In genomic region chr14:73245401-73246325, GRCh38 we compare ENCODE assay signal across 8 cellular contexts. TPM values are rescaled to one million over a fixed set of nuclear protein-coding genes. Genes with fewer than 3 reads are reported as not detected.
DNase-seq lines count a peak whose midpoint lies in the region; ATAC-seq, FAIRE-seq and TF ChIP-seq lines count a peak whose summit lies in the region.

No MANE protein-coding gene starts in this region.

- no peak for TF ChIP-seq CTCF in K562 (IDR thresholded peaks at IDR 0.05 in 2 of 3, conservative IDR thresholded peaks at IDR 0.05 in 1 of 3; ENCODE audit: insufficient read depth in 2 of 3, low read depth in 1 of 3, low read length in 3 of 3)

- H3K9me3 ChIP-seq in K562 (replicated peaks; ENCODE audit: control insufficient read depth, insufficient read depth, low read depth, low read length): no peaks in the 10 kb centered on the region

- DNase-seq in T-cell (peak in 31 of 34 experiments; percentile 14 to 54 (median 32)), K562 (ENCODE audit: extremely low read depth in 1 of 4, low spot score in 3 of 4) (peak; percentile 76 to 82 (median 80)), left lobe of liver (ENCODE audit: low spot score) (no peak), NCI-H1048 (lab: John Stamatoyannopoulos, UW) (no peak), HK-2 (ENCODE audit: unreplicated experiment) (no peak)
- peak; percentile 23 to 30 for DNase-seq in stimulated activated CD8-positive, alpha-beta memory T cell treated with anti-CD3 and anti-CD28 coated beads, Interleukin-2, amount 100 ng/mL, for 48 hours (ENCODE audit: low read depth in 2 of 2)

- WGBS in K562 (ENCODE audit: insufficient coverage, low coverage, missing lambda C conversion rate): 13% methylated on average over 21 of the region's 67 CpGs

- ATAC-seq in GM18498 (IDR thresholded peaks at IDR 0.05; ENCODE audit: unreplicated experiment): peak; percentile 51
- peak; percentile 43 for ATAC-seq in HG03097 (IDR thresholded peaks at IDR 0.05; ENCODE audit: low FRiP score, unreplicated experiment)
- peak; percentile 75 to 91 (median 88) for ATAC-seq in T-cell (replicated peaks in 1 of 4)
- peak; percentile 90 for ATAC-seq in K562
- ATAC-seq in left lobe of liver: peak; percentile 76

- peak overlapping the region; percentile 94 for H3K4me2 ChIP-seq in K562 (ENCODE audit: insufficient read depth, low read length)

- no peaks in the 10 kb centered on the region for H4K20me1 ChIP-seq in K562 (replicated peaks; ENCODE audit: control insufficient read depth, insufficient read depth, low read length)

- H3K4me3 Mint-ChIP-seq in T-cell: peak overlapping the region; percentile 73 to 85 (median 74)

- peak; percentile 54; the same call in 1 of the 2 replicates for TF ChIP-seq POLR2A in K562 (conservative IDR thresholded peaks at IDR 0.05)

- H3K27me3 Mint-ChIP-seq in T-cell: peaks cover 25 to 43% of the 10 kb centered on the region in 2 donors

- intact Hi-C loops in K562 (cut with micrococcal nuclease): no loop called here

- TF ChIP-seq RAD21 in K562 (CRISPR knock-in tag; conservative IDR thresholded peaks at IDR 0.05 in 1 of 2, IDR thresholded peaks at IDR 0.05 in 1 of 2): no peak

- peaks cover 9 to 21% of the 10 kb centered on the region in 2 experiments; a peak in 4 of 5 replicates for H3K4me1 ChIP-seq in K562 (replicated peaks in 1 of 2; ENCODE audit: control insufficient read depth in 2 of 2, insufficient read depth in 2 of 2, low read length in 2 of 2)

- H3K4me3 ChIP-seq in K562: peak overlapping the region; percentile 58

- peaks cover 2 to 25% of the 10 kb centered on the region in 2 experiments; a peak in 3 of 5 replicates for H3K27me3 ChIP-seq in K562 (ENCODE audit: control insufficient read depth in 2 of 2, insufficient read depth in 2 of 2, low read length in 2 of 2)

- H3K36me3 Mint-ChIP-seq in T-cell: no peaks in the 10 kb centered on the region

- H3K27ac ChIP-seq in K562 (ENCODE audit: extremely low read depth, low read depth, low read length): no peak overlapping the region

- H3K36me3 ChIP-seq in K562 (ENCODE audit: control insufficient read depth, insufficient read depth, low read length): no peaks in the 10 kb centered on the region

- no peak for TF ChIP-seq EP300 in K562 (IDR thresholded peaks at IDR 0.05; ENCODE audit: low read length)

- no peaks in the 10 kb centered on the region for H3K9me3 Mint-ChIP-seq in T-cell

- H3K9me1 ChIP-seq in K562 (ENCODE audit: control insufficient read depth, insufficient read depth, low read length): no peaks in the 10 kb centered on the region

- H2AFZ ChIP-seq in K562 (ENCODE audit: low read depth, low read length): peak overlapping the region; percentile 85

- BruUV-seq in K562 (replicated peaks; lab: Mats Ljungman, UMichigan): no TSS peak

- in situ Hi-C loops in K562 (cut with MboI): no loop called here

- no peaks in the 10 kb centered on the region for H3K79me2 ChIP-seq in K562 (ENCODE audit: control insufficient read depth, insufficient read depth, low read length)

- POLR2A ChIA-PET in T-cell (lab: Charles Lee) (no interaction called here), K562 (lab: Yijun Ruan, JAX) (interaction anchor here (0.6 kb wide), 1 partner anchor 249 kb away, joined by 3 read pairs; no protein-coding TSS in a partner anchor)

- H3K9ac ChIP-seq in K562 (ENCODE audit: insufficient read depth in 1 of 2, low read depth in 2 of 2, low read length in 2 of 2): peak overlapping the region; percentile 76 to 80

- FAIRE-seq in K562 (lab: Jason Lieb, UNC): no peak

- H3K27ac Mint-ChIP-seq in T-cell: no peak overlapping the region

- peaks cover 18 to 34% (median 33%) of the 10 kb centered on the region in 3 donors for H3K4me1 Mint-ChIP-seq in T-cell

- CTCF ChIA-PET in T-cell (lab: Charles Lee): interaction anchor here in 1 of 2 donors (0.6 kb wide), 1 partner anchor 213 kb away, joined by 8 read pairs; no protein-coding TSS in a partner anchor
- CTCF ChIA-PET in K562 (lab: Yijun Ruan, JAX; ENCODE audit: low intra/inter-chr PET ratio): no interaction called here

TF ChIP-seq in K562, 482 proteins besides CTCF, POLR2A, EP300 and RAD21 (continues in another document):
- TF ChIP-seq MAZ (CRISPR knock-in tag; conservative IDR thresholded peaks at IDR 0.05 in 1 of 2, IDR thresholded peaks at IDR 0.05 in 1 of 2) (peak in 1 of 2 experiments; percentile 64; a peak in 2 of 4 replicates), E2F6 (IDR thresholded peaks at IDR 0.05; ENCODE audit: borderline replicate concordance in 1 of 2, extremely low read depth in 1 of 2, insufficient read depth in 1 of 2, insufficient read length in 1 of 2, low read depth in 1 of 2, low read length in 1 of 2, poor library complexity in 1 of 2, severe bottlenecking in 1 of 2) (peak in 1 of 2 experiments; percentile 35), ETV5 (CRISPR knock-in tag; IDR thresholded peaks at IDR 0.05; ENCODE audit: low read depth) (0 out of 2 replicates have a peak, but pooled peaks have one; percentile 52), ATF7 (IDR thresholded peaks at IDR 0.05) (0 out of 2 replicates have a peak, but pooled peaks have one; percentile 20), HDGF (IDR thresholded peaks at IDR 0.05) (no peak), TRIM24 (IDR thresholded peaks at IDR 0.05) (peak in 1 of 2 experiments; percentile 58; a peak in 1 of 4 replicates), TOE1 (IDR thresholded peaks at IDR 0.05; ENCODE audit: borderline replicate concordance) (peak; percentile 32; the same call in 1 of the 2 replicates), TOE1 (CRISPR knock-in tag; IDR thresholded peaks at IDR 0.05; ENCODE audit: borderline replicate concordance, low read depth) (no peak)

RNA-seq across cellular contexts. Expression of gene PAPLN, which starts 8.4 kb away (rescaled TPM):
- total RNA-seq in T-cell (1 to 10 TPM in 1 of 5 donors, under 1 TPM in 3, not detected in 1; 0.14 to 1.0 (median 0.29) TPM), K562 (2014; rRNA removed) (1.3 and 1.7 TPM in 2 replicates), K562 (2014; rRNA removed; fragmentation: Illumina TruSeq; extraction: Trizol) (1.2 and 1.4 TPM in 2 replicates), K562 (2015; rRNA removed; fragmentation: Illumina TruSeq; extraction: Trizol) (1.2 TPM in 2 replicates), K562 (2021) (2.2 and 2.9 TPM in 2 replicates), left lobe of liver (1.9 TPM)
- 34.7 and 36.1 TPM in 2 replicates for total RNA-seq in K562 (2011; cell fraction: chromatin; rRNA removed; ENCODE audit: low replicate concordance)
- total RNA-seq in K562 (2011; cell fraction: nucleolus; rRNA removed): 21.0 and 22.8 TPM in 2 replicates
- total RNA-seq in K562 (2011; cell fraction: nucleoplasm; rRNA removed): 23.0 and 23.8 TPM in 2 replicates
- polyA plus RNA-seq in K562 (2011; rRNA removed) (2.9 and 4.2 TPM in 2 replicates), K562 (2014; fragmentation: Illumina TruSeq; extraction: Trizol) (1.7 and 2.2 TPM in 2 replicates), K562 (2014; fragmentation: Nextera tagmentation; extraction: Ambion mirVana) (under 1 TPM; 0.43 to 0.56 TPM), K562 (2014; rRNA removed) (3.5 and 5.5 TPM in 2 replicates)
- polyA plus RNA-seq in K562 (2011; cell fraction: cytosol; rRNA removed): 1.4 and 2.2 TPM in 2 replicates
- polyA plus RNA-seq in K562 (2011; cell fraction: nucleus; rRNA removed): 20.9 and 24.5 TPM in 2 replicates
- polyA plus RNA-seq in K562 (2012): 2.8 and 5.5 TPM in 2 replicates
- 0.95 and 1.7 TPM in 2 replicates for polyA minus RNA-seq in K562 (2011; rRNA and poly(A)+ RNA removed)
- 0.55 and 1.8 TPM in 2 replicates for polyA minus RNA-seq in K562 (2011; cell fraction: cytosol; rRNA and poly(A)+ RNA removed)
- 6.7 and 8.3 TPM in 2 replicates for polyA minus RNA-seq in K562 (2011; cell fraction: nucleus; rRNA and poly(A)+ RNA removed)

Comparison
In these comparisons a context has a peak if more than half of its experiments do, and no peak if none do; other contexts are left out.
1. DNase-seq: peak in T-cell (31 of 34), K562 (4 of 4) and stimulated activated CD8-positive, alpha-beta memory T cell treated with anti-CD3 and anti-CD28 coated beads, Interleukin-2, amount 100 ng/mL, for 48 hours (2 of 2); none in left lobe of liver (single experiment), NCI-H1048 (single experiment) and HK-2 (single experiment).
2. Peak in every context shown above with its lines, with median percentiles within 50 percentile points of each other: ATAC-seq.